19 cellular contexts compared by ENCODE assay signal in the genomic region with DNA sequence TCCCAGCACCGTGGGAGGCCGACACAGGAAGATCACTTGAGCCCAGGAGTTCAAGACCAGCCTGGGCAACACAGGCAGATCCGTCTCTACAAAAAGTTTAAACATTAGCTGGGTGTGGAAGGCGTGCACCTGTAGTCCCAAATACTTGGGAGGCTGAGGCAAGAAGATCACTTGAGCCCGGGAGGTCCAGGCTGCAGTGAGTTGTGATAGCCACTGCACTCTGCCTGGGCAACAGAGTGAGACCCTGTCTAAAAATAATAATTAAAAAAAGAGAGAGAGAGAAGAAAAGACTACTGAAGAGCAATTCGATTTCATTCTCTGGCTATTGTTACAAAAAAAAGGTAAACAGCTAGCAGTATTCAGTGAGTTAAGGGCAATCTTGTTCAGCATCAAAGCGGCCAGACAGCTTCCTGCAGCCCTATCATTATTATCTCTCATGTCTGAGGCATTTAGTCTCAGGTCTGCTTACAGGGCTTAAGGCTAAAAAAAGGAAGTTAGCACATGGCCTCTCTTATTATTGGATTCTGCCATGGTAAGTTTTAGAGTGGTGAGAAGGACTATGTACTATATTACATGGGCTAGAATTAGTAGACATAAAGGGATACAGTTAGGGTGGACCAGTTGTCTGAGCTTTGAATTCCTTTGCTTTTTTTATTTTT. TPM values are rescaled to one million over a fixed set of nuclear protein-coding genes. Genes with fewer than 3 reads are reported as not detected.
A peak's percentile ranks its signal among the peaks of the same experiment; 100 is the strongest.
DNase-seq lines count a peak whose midpoint lies in the region; ATAC-seq and TF ChIP-seq lines count a peak whose summit lies in the region.
"Had no signal": no experiment of that assay in that cellular context is flagged by ENCODE, and none has a peak within 500 bp of the region (broad histone marks: within the 10 kb centered on the region; RNA-seq: fewer than 3 reads in every experiment).

No MANE protein-coding gene starts in this region.

- H3K4me1 Mint-ChIP-seq in activated T-helper 17 cell treated with anti-CD3 and anti-CD28 coated beads, Interleukin-2, amount 50 U/mL, for 72 hours = peaks cover 33% of the 10 kb centered on the region

- peaks cover 18 to 56% of the 10 kb centered on the region in 2 donors for H3K36me3 Mint-ChIP-seq in activated naive CD4-positive, alpha-beta T cell treated with anti-CD3 and anti-CD28 coated beads, Interleukin-2, amount 50 U/mL, for 72 hours
- peaks cover 79% of the 10 kb centered on the region for H3K36me3 Mint-ChIP-seq in activated T-helper 17 cell treated with anti-CD3 and anti-CD28 coated beads, Interleukin-2, amount 50 U/mL, for 72 hours (ENCODE audit: low read depth)

- H3K9me3 ChIP-seq in tibial artery = no peaks in the 10 kb centered on the region
- H3K9me3 ChIP-seq: vagina had no signal

- H3K4me1 ChIP-seq in tibial artery = peaks cover 0 to 18% (median 0%) of the 10 kb centered on the region in 4 donors

- no peak overlapping the region for H3K27ac ChIP-seq in tibial artery
- H3K27ac ChIP-seq: SK-N-MC, vagina, VCaP had no signal

- H3K27me3 ChIP-seq in tibial artery = no peaks in the 10 kb centered on the region
- H3K27me3 ChIP-seq: vagina had no signal

- intact Hi-C loops in tibial artery (cut with DNase I; ENCODE audit: low total_unique reads) = no loop called here

- peak overlapping the region; percentile 40 to 82 for H3K27ac Mint-ChIP-seq in activated naive CD4-positive, alpha-beta T cell treated with anti-CD3 and anti-CD28 coated beads, Interleukin-2, amount 50 U/mL, for 72 hours
- peak overlapping the region; percentile 77 for H3K27ac Mint-ChIP-seq in activated T-helper 17 cell treated with anti-CD3 and anti-CD28 coated beads, Interleukin-2, amount 50 U/mL, for 72 hours
- H3K27ac Mint-ChIP-seq: H9, nephron progenitor cell had no signal

- peaks cover 0 to 5% (median 0%) of the 10 kb centered on the region in 3 donors for H3K36me3 ChIP-seq in tibial artery
- H3K36me3 ChIP-seq: vagina had no signal

- H3K4me3 Mint-ChIP-seq in activated T-helper 17 cell treated with anti-CD3 and anti-CD28 coated beads, Interleukin-2, amount 50 U/mL, for 72 hours = peak overlapping the region; percentile 68
- H3K4me3 Mint-ChIP-seq: H9, nephron progenitor cell had no signal

- H3K4me3 ChIP-seq in tibial artery = no peak overlapping the region
- H3K4me3 ChIP-seq: lung, SK-N-MC, vagina had no signal

- TF ChIP-seq CTCF in tibial artery (IDR thresholded peaks at IDR 0.05) = no peak

- H3K27me3 Mint-ChIP-seq in activated T-helper 17 cell treated with anti-CD3 and anti-CD28 coated beads, Interleukin-2, amount 50 U/mL, for 72 hours = no peaks in the 10 kb centered on the region

- H3K9me3 Mint-ChIP-seq in activated naive CD4-positive, alpha-beta T cell treated with anti-CD3 and anti-CD28 coated beads, Interleukin-2, amount 50 U/mL, for 72 hours = no peaks in the 10 kb centered on the region
- H3K9me3 Mint-ChIP-seq in activated T-helper 17 cell treated with anti-CD3 and anti-CD28 coated beads, Interleukin-2, amount 50 U/mL, for 72 hours = no peaks in the 10 kb centered on the region

- no peak for DNase-seq in activated naive CD4-positive, alpha-beta T cell treated with anti-CD3 and anti-CD28 coated beads, Interleukin-2, amount 50 U/mL, for 72 hours (ENCODE audit: low spot score in 2 of 2)
- no peak for DNase-seq in activated naive CD4-positive, alpha-beta T cell (lab: John Stamatoyannopoulos, UW)
- DNase-seq in NCI-H82 treated with DMSO at 0.1 percent for 48 hours (lab: John Stamatoyannopoulos, UW; ENCODE audit: unreplicated experiment) (peak; percentile 22), tibial artery (no peak), LoVo (ENCODE audit: low spot score) (no peak)
- DNase-seq: activated gamma-delta T cell treated with Interleukin-2 at 50 U/mL for 16 hours; H9; NCI-H2081; NCI-H524 treated with DMSO at 0.1 percent for 48 hours; nephron progenitor cell; small intestine; stimulated activated CD4-positive, alpha-beta T cell treated with anti-CD3 and anti-CD28 coated beads, Interleukin-4, amount 100 ng/mL, for 1 hour had no signal

- ATAC-seq in activated naive CD4-positive, alpha-beta T cell treated with anti-CD3 and anti-CD28 coated beads, Interleukin-2, amount 50 U/mL, for 72 hours = no peak
- ATAC-seq in activated T-helper 17 cell treated with anti-CD3 and anti-CD28 coated beads, Interleukin-2, amount 50 U/mL, for 72 hours (replicated peaks) = no peak
- no peak for ATAC-seq in GM21723 (IDR thresholded peaks at IDR 0.05; ENCODE audit: unreplicated experiment)
- ATAC-seq: HepG2 had no signal

RNA-seq across cellular contexts. Expression of gene ARHGEF6, which starts 37.9 kb away (rescaled TPM):
- total RNA-seq in activated naive CD4-positive, alpha-beta T cell treated with anti-CD3 and anti-CD28 coated beads, Interleukin-2, amount 50 U/mL, for 72 hours = 10 to 100 TPM; 59.5 to 80.3 TPM
- total RNA-seq in activated T-helper 17 cell treated with anti-CD3 and anti-CD28 coated beads, Interleukin-2, amount 50 U/mL, for 72 hours = 10 to 100 TPM; 56.8 to 67.6 TPM
- total RNA-seq: HepG2 had no signal
